In genomic region chr19:55279376-55279772, GRCh38 we compare ENCODE assay signal across 9 cellular contexts. TPM values are rescaled to one million over a fixed set of nuclear protein-coding genes. Genes with fewer than 3 reads are reported as not detected.
A peak's percentile ranks its signal among the peaks of the same experiment; 100 is the strongest.
DNase-seq lines count a peak whose midpoint lies in the region; ATAC-seq, FAIRE-seq and TF ChIP-seq lines count a peak whose summit lies in the region.
"Had no signal": no experiment of that assay in that cellular context is flagged by ENCODE, and none has a peak within 500 bp of the region (broad histone marks: within the 10 kb centered on the region; RNA-seq: fewer than 3 reads in every experiment).

No MANE protein-coding gene starts in this region.

- H3K4me1 ChIP-seq in Caco-2 (peaks cover 14% of the 10 kb centered on the region), esophagus (ENCODE audit: control insufficient read depth in 2 of 2, insufficient read depth in 2 of 2, low read length in 1 of 2) (peaks cover 0 to 8% of the 10 kb centered on the region in 2 donors), pancreas (peaks cover 5 to 8% (median 7%) of the 10 kb centered on the region in 3 donors)

- CTCF ChIA-PET in Caco-2 (lab: Charles Lee): interaction anchor here (1.0 to 1.6 kb wide), 3 partner anchors 19 to 105 kb away, joined by 3 to 7 read pairs (median 7); partner anchors contain the start of gene TMEM238
- CTCF ChIA-PET in RWPE1 (lab: Yijun Ruan, JAX): no interaction called here

- 7 to 8% methylated on average over 21 to 23 of the region's 23 CpGs for WGBS in esophagus, 2 donors
- WGBS in pancreas, 2 donors: 1 to 2% methylated on average over 23 of the region's 23 CpGs

- DNase-seq in Caco-2 (no peak), RWPE1 (ENCODE audit: low spot score) (no peak), pancreas (no peak), NAMALWA (ENCODE audit: low spot score) (no peak), D721Med (ENCODE audit: insufficient read length, low spot score) (no peak), GM10266 (ENCODE audit: extremely low spot score) (no peak)
- no peak for DNase-seq in activated effector memory CD4-positive, alpha-beta T cell treated with Interleukin-2 at 50 U/mL for 16 hours

- no TSS peak for BruUV-seq in Caco-2 (replicated peaks; lab: Mats Ljungman, UMichigan)

- peak overlapping the region; percentile 89 for H3K27ac ChIP-seq in RWPE1
- peak overlapping the region in 1 of 2 donors; percentile 92 for H3K27ac ChIP-seq in esophagus (ENCODE audit: low read depth in 2 of 2, low read length in 1 of 2)
- H3K27ac ChIP-seq in pancreas: peak overlapping the region in 2 of 4 donors; percentile 58 to 74

- H3K4me1 Mint-ChIP-seq in Caco-2 (ENCODE audit: low read depth, unreplicated experiment): peaks cover 19% of the 10 kb centered on the region

- no peak for ATAC-seq in pancreas

- H3K9me3 Mint-ChIP-seq in Caco-2 (ENCODE audit: unreplicated experiment): no peaks in the 10 kb centered on the region

- POLR2A ChIA-PET in Caco-2 (lab: Charles Lee) (interaction anchor here (1.1 to 1.9 kb wide), 5 partner anchors 9 to 128 kb away, joined by 3 to 29 read pairs (median 10); partner anchors contain the start of genes KMT5C, PPP6R1, TMEM238 and UBE2S), RWPE1 (lab: Yijun Ruan, JAX; ENCODE audit: low non-redundant PET) (interaction anchor here (1.1 to 1.2 kb wide), 2 partner anchors 24 to 105 kb away, joined by 3 to 6 read pairs; partner anchors contain the start of gene TMEM238)

- peak overlapping the region; percentile 100 for H3K27ac Mint-ChIP-seq in Caco-2 (ENCODE audit: unreplicated experiment)

- TF ChIP-seq CTCF in Caco-2 (IDR thresholded peaks at IDR 0.05; ENCODE audit: insufficient read depth in 1 of 2, low read depth in 1 of 2, low read length in 1 of 2, severe bottlenecking in 1 of 2, unreplicated experiment in 1 of 2) (no peak), RWPE1 (conservative IDR thresholded peaks at IDR 0.05; ENCODE audit: low read depth) (no peak), pancreas (IDR thresholded peaks at IDR 0.05) (no peak), D721Med (IDR thresholded peaks at IDR 0.05; ENCODE audit: insufficient read depth, missing control alignments) (no peak), GM10266 (IDR thresholded peaks at IDR 0.05; ENCODE audit: control insufficient read depth, insufficient read depth, low read depth, missing control alignments) (no peak)

- H3K27me3 ChIP-seq in Caco-2 (replicated peaks; ENCODE audit: control insufficient read depth, insufficient read depth, low read length) (no peaks in the 10 kb centered on the region), esophagus (ENCODE audit: control insufficient read depth in 1 of 2, insufficient read depth in 2 of 2, low read length in 2 of 2) (no peaks in the 10 kb centered on the region), pancreas (no peaks in the 10 kb centered on the region)

- intact Hi-C loops in Caco-2 (cut with micrococcal nuclease; ENCODE audit: unreplicated experiment) (no loop called here), pancreas (cut with DNase I) (no loop called here)

- peaks cover 25% of the 10 kb centered on the region for H3K36me3 Mint-ChIP-seq in Caco-2 (ENCODE audit: insufficient read depth, unreplicated experiment)

- H3K4me3 Mint-ChIP-seq in Caco-2 (ENCODE audit: unreplicated experiment): peak overlapping the region; percentile 100

- no peak for FAIRE-seq in pancreas (lab: Jason Lieb, UNC)
- no peak for FAIRE-seq in D721Med (lab: Jason Lieb, UNC)

- no peaks in the 10 kb centered on the region for H3K27me3 Mint-ChIP-seq in Caco-2 (ENCODE audit: insufficient read depth, unreplicated experiment)

- H3K4me3 ChIP-seq in Caco-2 (ENCODE audit: low read depth, low read length) (peak overlapping the region; percentile 50), esophagus (ENCODE audit: low read depth in 1 of 2, low read length in 2 of 2) (peak overlapping the region; percentile 73 to 90), pancreas (peak overlapping the region; percentile 51 to 84 (median 60))

- no peaks in the 10 kb centered on the region for H3K9me3 ChIP-seq in Caco-2
- no peaks in the 10 kb centered on the region for H3K9me3 ChIP-seq in esophagus (ENCODE audit: control insufficient read depth in 2 of 2, insufficient read depth in 1 of 2, low read depth in 1 of 2, low read length in 1 of 2)
- H3K9me3 ChIP-seq in pancreas: no peaks in the 10 kb centered on the region

- H3K36me3 ChIP-seq in Caco-2 (ENCODE audit: control insufficient read depth, insufficient read depth, low read length) (no peaks in the 10 kb centered on the region), esophagus (ENCODE audit: control insufficient read depth in 2 of 2, insufficient read depth in 2 of 2, low read length in 1 of 2) (peaks cover 0 to 12% of the 10 kb centered on the region in 2 donors), pancreas (peaks cover 0 to 11% (median 0%) of the 10 kb centered on the region in 3 donors)

RNA-seq across cellular contexts. Expression of gene HSPBP1, which starts 0.5 kb away (rescaled TPM):
- total RNA-seq in Caco-2 (2022): 69.6 and 71.4 TPM in 2 replicates
- 10 to 100 TPM; 30.9 to 44.9 TPM for polyA plus RNA-seq in esophagus
- total RNA-seq in pancreas: 10 to 100 TPM in 4 of 6 donors, 1 to 10 TPM in 2; 7.0 to 16.6 (median 12.3) TPM
- 10 to 100 TPM; 26.4 to 29.5 TPM for polyA plus RNA-seq in pancreas

RNA-seq across cellular contexts. Expression of gene BRSK1, which starts 4.4 kb away (rescaled TPM):
- total RNA-seq in Caco-2 (2022): 24.6 and 28.6 TPM in 2 replicates
- 1 to 10 TPM in 1 of 2 donors, under 1 TPM in 1; 0.96 to 1.0 TPM for polyA plus RNA-seq in esophagus
- total RNA-seq in pancreas: 1 to 10 TPM in 3 of 6 donors, under 1 TPM in 3; 0.46 to 2.5 (median 1.1) TPM
- polyA plus RNA-seq in pancreas: 1 to 10 TPM; 4.8 to 9.2 TPM

RNA-seq across cellular contexts. Expression of gene PPP6R1, which starts 20.6 kb away (rescaled TPM):
- 113 and 118 TPM in 2 replicates for total RNA-seq in Caco-2 (2022)
- polyA plus RNA-seq in esophagus: 10 to 100 TPM; 29.8 to 30.6 TPM
- total RNA-seq in pancreas: 10 to 100 TPM; 15.3 to 31.4 (median 18.9) TPM
- 10 to 100 TPM; 27.0 to 33.1 TPM for polyA plus RNA-seq in pancreas

RNA-seq across cellular contexts. Expression of gene TMEM150B, which starts 45.8 kb away (rescaled TPM):
- total RNA-seq in Caco-2 (2022) (1.6 and 3.4 TPM in 2 replicates), pancreas (1 to 10 TPM in 1 of 6 donors, under 1 TPM in 2, not detected in 3; 0.32 to 1.3 (median 0.83) TPM)
- polyA plus RNA-seq in esophagus (under 1 TPM in 1 of 2 donors, not detected in 1; 0.12 TPM), pancreas (under 1 TPM in 1 of 2 donors, not detected in 1; 0.14 TPM)
- total RNA-seq: SK-MEL-5 had no signal

RNA-seq across cellular contexts. Expression of gene TMEM86B, which starts 50.8 kb away (rescaled TPM):
- total RNA-seq in Caco-2 (2022) (18.0 and 21.2 TPM in 2 replicates), pancreas (1 to 10 TPM; 1.0 to 1.8 (median 1.5) TPM)
- polyA plus RNA-seq in esophagus (1 to 10 TPM; 2.3 to 6.0 TPM), pancreas (10 to 100 TPM; 14.4 to 27.3 TPM)
